Comparison of ENCODE assay signal across 1 cellular context in the genomic region with DNA sequence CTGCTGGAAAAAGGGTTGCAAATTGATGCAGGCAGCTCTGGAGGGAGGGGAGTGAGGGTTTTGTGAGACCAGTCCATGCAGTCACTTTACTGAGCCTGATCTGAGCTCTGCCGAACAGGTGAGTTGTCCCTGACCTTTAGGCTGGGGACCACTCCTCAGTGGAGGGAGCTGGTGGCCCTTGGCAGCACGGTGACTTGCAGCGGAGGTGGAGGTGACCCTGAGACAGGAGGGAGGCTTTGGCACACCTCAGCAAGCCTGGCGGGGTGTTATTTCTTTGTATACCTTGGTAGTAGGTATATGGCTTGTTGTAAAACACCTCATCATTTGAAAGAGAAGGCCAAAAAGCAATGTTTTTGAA.
TF ChIP-seq lines count a peak whose summit lies in the region.

No MANE protein-coding gene starts in this region.

TF ChIP-seq in H1, 55 proteins besides CTCF, POLR2A, EP300 and RAD21:
- TF ChIP-seq, protein P1, sequence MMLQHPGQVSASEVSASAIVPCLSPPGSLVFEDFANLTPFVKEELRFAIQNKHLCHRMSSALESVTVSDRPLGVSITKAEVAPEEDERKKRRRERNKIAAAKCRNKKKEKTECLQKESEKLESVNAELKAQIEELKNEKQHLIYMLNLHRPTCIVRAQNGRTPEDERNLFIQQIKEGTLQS (IDR thresholded peaks at IDR 0.05; ENCODE audit: insufficient read depth, low read depth, low read length), result no peak
- TF ChIP-seq CEBPB (IDR thresholded peaks at IDR 0.05; ENCODE audit: low read depth, low read length) (no peak), GABPA (IDR thresholded peaks at IDR 0.05; ENCODE audit: borderline replicate concordance, insufficient read depth, low read length) (no peak), YY1 (IDR thresholded peaks at IDR 0.05; ENCODE audit: low read depth, low read length) (no peak), SRF (IDR thresholded peaks at IDR 0.05; ENCODE audit: low read depth, low read length) (no peak), KDM5A (IDR thresholded peaks at IDR 0.05; ENCODE audit: low read length) (no peak), PHF8 (conservative IDR thresholded peaks at IDR 0.05; ENCODE audit: low read depth, low read length) (no peak), RFX5 (IDR thresholded peaks at IDR 0.05; ENCODE audit: borderline replicate concordance, low read depth, low read length) (no peak)
- TF ChIP-seq, protein P2, sequence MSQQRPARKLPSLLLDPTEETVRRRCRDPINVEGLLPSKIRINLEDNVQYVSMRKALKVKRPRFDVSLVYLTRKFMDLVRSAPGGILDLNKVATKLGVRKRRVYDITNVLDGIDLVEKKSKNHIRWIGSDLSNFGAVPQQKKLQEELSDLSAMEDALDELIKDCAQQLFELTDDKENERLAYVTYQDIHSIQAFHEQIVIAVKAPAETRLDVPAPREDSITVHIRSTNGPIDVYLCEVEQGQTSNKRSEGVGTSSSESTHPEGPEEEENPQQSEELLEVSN (IDR thresholded peaks at IDR 0.05), result no peak
